In genomic region chr20:51462566-51463276, GRCh38 we compare ENCODE assay signal across 1 cellular context.
TF ChIP-seq lines count a peak whose summit lies in the region.

No MANE protein-coding gene starts in this region.

TF ChIP-seq in GM23338, 12 proteins besides CTCF, POLR2A, EP300 and RAD21 (continued from another document):
- no peak for TF ChIP-seq ZNF462 (CRISPR knock-in tag; IDR thresholded peaks at IDR 0.05)
- no peak for TF ChIP-seq EZH2phosphoT487 (IDR thresholded peaks at IDR 0.05; ENCODE audit: unreplicated experiment)
- TF ChIP-seq ZNF114 (CRISPR knock-in tag; IDR thresholded peaks at IDR 0.05) = no peak
- TF ChIP-seq POLR2AphosphoS5 (IDR thresholded peaks at IDR 0.05; ENCODE audit: low read depth) = no peak
- no peak for TF ChIP-seq CREB1 (CRISPR knock-in tag; IDR thresholded peaks at IDR 0.05; ENCODE audit: low read depth)
- no peak for TF ChIP-seq REST (IDR thresholded peaks at IDR 0.05; ENCODE audit: unreplicated experiment)
- TF ChIP-seq EZH2 (IDR thresholded peaks at IDR 0.05; ENCODE audit: low read depth, unreplicated experiment) = no peak
- no peak for TF ChIP-seq NANOG (IDR thresholded peaks at IDR 0.05; ENCODE audit: borderline replicate concordance)
